ENCODE assay signal across 1 cellular context in genomic region chr16:88005148-88005547, GRCh38.
TF ChIP-seq lines count a peak whose summit lies in the region.

No MANE protein-coding gene starts in this region.

TF ChIP-seq in HepG2, 621 proteins besides CTCF, POLR2A, EP300 and RAD21:
- TF ChIP-seq ZNF280B (CRISPR knock-in tag; IDR thresholded peaks at IDR 0.05; ENCODE audit: borderline replicate concordance) (no peak), ERF (CRISPR knock-in tag; IDR thresholded peaks at IDR 0.05) (no peak), ZBTB33 (CRISPR knock-in tag; IDR thresholded peaks at IDR 0.05) (peak; percentile 100), KMT2B (CRISPR knock-in tag; IDR thresholded peaks at IDR 0.05) (no peak), REST (IDR thresholded peaks at IDR 0.05; ENCODE audit: borderline replicate concordance in 1 of 2, low read depth in 1 of 2, low read length in 2 of 2) (peak; percentile 18 to 79), STAG1 (CRISPR knock-in tag; IDR thresholded peaks at IDR 0.05) (peak; percentile 32), MIER2 (CRISPR knock-in tag; IDR thresholded peaks at IDR 0.05) (0 out of 2 replicates have a peak, but pooled peaks have one; percentile 46), SMC3 (IDR thresholded peaks at IDR 0.05; ENCODE audit: low read length) (peak; percentile 22; the same call in 1 of the 2 replicates)
